Comparison of ENCODE assay signal across 8 cellular contexts in genomic region chr2:160278889-160279196, GRCh38.
A peak's percentile ranks its signal among the peaks of the same experiment; 100 is the strongest.
DNase-seq lines count a peak whose midpoint lies in the region; ATAC-seq and TF ChIP-seq lines count a peak whose summit lies in the region.
"Had no signal": no experiment of that assay in that cellular context is flagged by ENCODE, and none has a peak within 500 bp of the region (broad histone marks: within the 10 kb centered on the region; RNA-seq: fewer than 3 reads in every experiment).

No MANE protein-coding gene starts in this region.

- TF ChIP-seq CTCF in HEK293 (tag by site-specific recombination; IDR thresholded peaks at IDR 0.05): no peak
- peak; percentile 64 for TF ChIP-seq CTCF in astrocyte of the cerebellum (IDR thresholded peaks at IDR 0.05; ENCODE audit: low read depth, low read length, missing control alignments)
- peak; percentile 56 for TF ChIP-seq CTCF in hepatocyte (IDR thresholded peaks at IDR 0.05; ENCODE audit: poor library complexity)
- peak; percentile 12 to 18 for TF ChIP-seq CTCF in suprapubic skin (IDR thresholded peaks at IDR 0.05)

- H3K9me2 ChIP-seq in hepatocyte (replicated peaks; ENCODE audit: insufficient read depth): no peaks in the 10 kb centered on the region

- no peaks in the 10 kb centered on the region for H3K27me3 ChIP-seq in hepatocyte
- H3K27me3 ChIP-seq in suprapubic skin: no peaks in the 10 kb centered on the region

- no peak overlapping the region for H3K4me3 ChIP-seq in HEK293 (ENCODE audit: low read depth, low read length)
- no peak overlapping the region for H3K4me3 ChIP-seq in astrocyte of the cerebellum (ENCODE audit: low read depth, low read length)
- no peak overlapping the region for H3K4me3 ChIP-seq in hepatocyte
- H3K4me3 ChIP-seq in suprapubic skin: no peak overlapping the region

- H3K4me1 ChIP-seq in HEK293 (ENCODE audit: control insufficient read depth, insufficient read depth, low read length) (no peaks in the 10 kb centered on the region), hepatocyte (ENCODE audit: insufficient read depth) (no peaks in the 10 kb centered on the region), suprapubic skin (peaks cover 16% of the 10 kb centered on the region)

- no peaks in the 10 kb centered on the region for H4K20me1 ChIP-seq in hepatocyte (ENCODE audit: insufficient read depth, poor library complexity, severe bottlenecking)

- CTCF ChIA-PET in HEK293 (lab: Yijun Ruan, JAX): interaction anchor here (0.8 to 2.1 kb wide), 3 partner anchors 10 to 25 kb away, joined by 3 to 10 read pairs (median 3); no protein-coding TSS in a partner anchor

- H3K9me3 ChIP-seq in HEK293 (ENCODE audit: control insufficient read depth, insufficient read depth, low read depth, low read length) (no peaks in the 10 kb centered on the region), hepatocyte (ENCODE audit: low read depth) (no peaks in the 10 kb centered on the region), suprapubic skin (no peaks in the 10 kb centered on the region)

- no peak for TF ChIP-seq POLR2A in suprapubic skin (IDR thresholded peaks at IDR 0.05)

- ATAC-seq in HG03432 (IDR thresholded peaks at IDR 0.05; ENCODE audit: unreplicated experiment) (no peak), GM21723 (IDR thresholded peaks at IDR 0.05; ENCODE audit: unreplicated experiment) (no peak)

- H3K27ac ChIP-seq in HEK293 (ENCODE audit: extremely low read depth, low read depth, low read length): no peak overlapping the region
- no peak overlapping the region for H3K27ac ChIP-seq in hepatocyte
- no peak overlapping the region for H3K27ac ChIP-seq in suprapubic skin

- H3K36me3 ChIP-seq in HEK293 (ENCODE audit: control insufficient read depth in 2 of 2, insufficient read depth in 1 of 2, low read length in 2 of 2) (peaks cover 7 to 57% of the 10 kb centered on the region in 2 experiments; a peak in 2 of 3 replicates), hepatocyte (replicated peaks; ENCODE audit: insufficient read depth, low read depth) (peaks cover 13% of the 10 kb centered on the region), suprapubic skin (peaks cover 53% of the 10 kb centered on the region)

- H2AFZ ChIP-seq in hepatocyte: no peak overlapping the region

- 57% methylated on average over 2 of the region's 2 CpGs for WGBS in hepatocyte (ENCODE audit: low lambda C conversion rate, missing lambda C conversion rate)
- 28% methylated on average over 2 of the region's 2 CpGs for WGBS in suprapubic skin

- TF ChIP-seq EP300 in suprapubic skin (IDR thresholded peaks at IDR 0.05): no peak

- no peak for DNase-seq in astrocyte of the cerebellum (ENCODE audit: low read depth)
- peak; percentile 40 for DNase-seq in hepatocyte (ENCODE audit: low spot score)
- no peak for DNase-seq in suprapubic skin (ENCODE audit: low spot score in 2 of 2)
- DNase-seq in NAMALWA (ENCODE audit: low spot score): no peak
- DNase-seq: stimulated activated CD4-positive, alpha-beta T cell treated with anti-CD3 and anti-CD28 coated beads, Interleukin-1b, Interleukin-23, amount 100 ng/mL, for 48 hours had no signal

- H3K79me2 ChIP-seq in hepatocyte: no peaks in the 10 kb centered on the region

- in situ Hi-C loops in astrocyte of the cerebellum (cut with HindIII; ENCODE audit: low sequenced_read_pairs): no loop called here

- POLR2A ChIA-PET in HEK293 (lab: Yijun Ruan, JAX): no interaction called here

- H3K4me2 ChIP-seq in hepatocyte: no peak overlapping the region

TF ChIP-seq in HEK293, 187 proteins besides CTCF, POLR2A, EP300 and RAD21:
- TF ChIP-seq ZNF585B (tag by site-specific recombination; IDR thresholded peaks at IDR 0.05) (peak; percentile 61), INSM2 (tag by site-specific recombination; IDR thresholded peaks at IDR 0.05) (no peak)
